1 cellular context compared by ENCODE assay signal in the genomic region with DNA sequence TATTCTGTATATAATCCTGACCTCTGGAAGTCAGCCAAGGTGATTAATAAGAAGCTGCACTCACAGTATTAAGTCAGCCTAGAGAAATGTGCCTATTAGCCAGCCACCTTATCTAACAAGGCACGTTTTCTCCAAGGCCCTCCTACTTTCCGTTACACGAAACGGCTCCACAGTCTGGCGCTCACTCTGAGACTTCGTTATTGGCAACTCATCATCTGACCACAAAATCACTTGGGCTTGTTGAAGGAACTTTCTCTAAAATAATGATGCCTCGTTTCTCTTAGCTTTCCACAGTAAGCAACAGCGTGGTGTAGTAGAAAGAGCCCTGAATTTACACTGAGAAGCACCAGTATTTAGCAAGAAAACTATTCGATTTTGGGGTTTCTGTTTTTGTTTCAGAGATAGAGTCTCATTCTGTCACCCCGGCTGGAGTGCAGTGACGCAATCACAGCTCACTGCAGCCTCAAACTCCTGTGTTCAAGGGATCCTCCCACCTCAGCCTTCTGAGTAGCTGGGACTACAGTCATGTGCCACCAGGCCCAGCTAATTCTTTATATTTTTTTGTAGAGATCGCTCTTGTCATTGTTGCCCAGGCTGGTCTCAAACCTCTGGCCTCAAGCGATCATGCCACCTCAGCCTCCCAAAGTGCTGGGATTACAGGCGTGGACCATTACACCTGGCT.
A peak's percentile ranks its signal among the peaks of the same experiment; 100 is the strongest.
TF ChIP-seq lines count a peak whose summit lies in the region.

No MANE protein-coding gene starts in this region.

TF ChIP-seq in H1, 55 proteins besides CTCF, POLR2A, EP300 and RAD21:
- TF ChIP-seq CEBPB (IDR thresholded peaks at IDR 0.05; ENCODE audit: low read depth, low read length) (peak; percentile 69), BCL11A (IDR thresholded peaks at IDR 0.05; ENCODE audit: low read depth in 2 of 2, low read length in 2 of 2) (no peak)
